ENCODE assay signal across 2 cellular contexts in the genomic region with DNA sequence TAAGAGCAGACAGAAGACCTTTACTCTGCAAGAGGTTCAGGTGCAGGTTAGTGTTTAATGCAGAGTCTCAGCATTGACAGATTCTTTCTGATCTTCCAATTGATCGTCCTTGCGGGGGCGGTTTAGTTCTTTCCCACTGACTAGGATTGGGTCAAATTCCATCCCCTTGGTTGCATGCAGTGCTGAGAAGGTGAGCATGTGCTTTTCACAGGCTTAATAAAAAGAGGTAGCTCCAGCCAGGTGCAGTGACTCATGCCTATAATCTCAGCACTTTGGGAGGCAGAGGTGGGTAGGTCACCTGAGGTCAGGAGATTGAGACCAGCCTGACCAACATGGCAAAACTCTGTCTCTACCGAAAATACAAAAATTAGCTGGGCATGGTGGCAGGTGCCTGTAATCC.
TF ChIP-seq lines count a peak whose summit lies in the region.

No MANE protein-coding gene starts in this region.

TF ChIP-seq in HCT116, 20 proteins besides CTCF, POLR2A, EP300 and RAD21:
- TF ChIP-seq ZNF274 (IDR thresholded peaks at IDR 0.05; ENCODE audit: low read depth, low read length) (no peak), EGR1 (IDR thresholded peaks at IDR 0.05; ENCODE audit: low read depth) (peak; percentile 87), JUND (IDR thresholded peaks at IDR 0.05) (peak; percentile 56), YY1 (IDR thresholded peaks at IDR 0.05; ENCODE audit: extremely low read depth, insufficient replicate concordance, low read depth, low read length) (no peak), ATF3 (IDR thresholded peaks at IDR 0.05) (no peak), SRF (IDR thresholded peaks at IDR 0.05; ENCODE audit: low read depth) (no peak), POLR2AphosphoS5 (IDR thresholded peaks at IDR 0.05; ENCODE audit: low read depth, low read length) (no peak), EZH2phosphoT487 (IDR thresholded peaks at IDR 0.05; ENCODE audit: borderline replicate concordance) (no peak), EZH2 (IDR thresholded peaks at IDR 0.05) (no peak), CBX3 (IDR thresholded peaks at IDR 0.05; ENCODE audit: low read depth) (no peak), SIN3A (IDR thresholded peaks at IDR 0.05; ENCODE audit: low read depth) (no peak), ZFX (IDR thresholded peaks at IDR 0.05) (no peak), SP1 (IDR thresholded peaks at IDR 0.05; ENCODE audit: low read depth) (no peak; the same call in 1 of the 2 replicates), ZBTB33 (IDR thresholded peaks at IDR 0.05; ENCODE audit: extremely low read depth, insufficient replicate concordance, low read length) (no peak), ELF1 (IDR thresholded peaks at IDR 0.05; ENCODE audit: borderline replicate concordance, low read depth) (no peak), TCF7L2 (IDR thresholded peaks at IDR 0.05; ENCODE audit: borderline replicate concordance, extremely low read depth, insufficient read depth, insufficient read length) (no peak), FOSL1 (IDR thresholded peaks at IDR 0.05; ENCODE audit: low read depth) (peak; percentile 63), CEBPB (IDR thresholded peaks at IDR 0.05; ENCODE audit: low read depth) (0 out of 2 replicates have a peak, but pooled peaks have one; percentile 7)
- TF ChIP-seq, protein P1, sequence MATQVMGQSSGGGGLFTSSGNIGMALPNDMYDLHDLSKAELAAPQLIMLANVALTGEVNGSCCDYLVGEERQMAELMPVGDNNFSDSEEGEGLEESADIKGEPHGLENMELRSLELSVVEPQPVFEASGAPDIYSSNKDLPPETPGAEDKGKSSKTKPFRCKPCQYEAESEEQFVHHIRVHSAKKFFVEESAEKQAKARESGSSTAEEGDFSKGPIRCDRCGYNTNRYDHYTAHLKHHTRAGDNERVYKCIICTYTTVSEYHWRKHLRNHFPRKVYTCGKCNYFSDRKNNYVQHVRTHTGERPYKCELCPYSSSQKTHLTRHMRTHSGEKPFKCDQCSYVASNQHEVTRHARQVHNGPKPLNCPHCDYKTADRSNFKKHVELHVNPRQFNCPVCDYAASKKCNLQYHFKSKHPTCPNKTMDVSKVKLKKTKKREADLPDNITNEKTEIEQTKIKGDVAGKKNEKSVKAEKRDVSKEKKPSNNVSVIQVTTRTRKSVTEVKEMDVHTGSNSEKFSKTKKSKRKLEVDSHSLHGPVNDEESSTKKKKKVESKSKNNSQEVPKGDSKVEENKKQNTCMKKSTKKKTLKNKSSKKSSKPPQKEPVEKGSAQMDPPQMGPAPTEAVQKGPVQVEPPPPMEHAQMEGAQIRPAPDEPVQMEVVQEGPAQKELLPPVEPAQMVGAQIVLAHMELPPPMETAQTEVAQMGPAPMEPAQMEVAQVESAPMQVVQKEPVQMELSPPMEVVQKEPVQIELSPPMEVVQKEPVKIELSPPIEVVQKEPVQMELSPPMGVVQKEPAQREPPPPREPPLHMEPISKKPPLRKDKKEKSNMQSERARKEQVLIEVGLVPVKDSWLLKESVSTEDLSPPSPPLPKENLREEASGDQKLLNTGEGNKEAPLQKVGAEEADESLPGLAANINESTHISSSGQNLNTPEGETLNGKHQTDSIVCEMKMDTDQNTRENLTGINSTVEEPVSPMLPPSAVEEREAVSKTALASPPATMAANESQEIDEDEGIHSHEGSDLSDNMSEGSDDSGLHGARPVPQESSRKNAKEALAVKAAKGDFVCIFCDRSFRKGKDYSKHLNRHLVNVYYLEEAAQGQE (IDR thresholded peaks at IDR 0.05; ENCODE audit: low read depth), result no peak
- TF ChIP-seq, protein P2, sequence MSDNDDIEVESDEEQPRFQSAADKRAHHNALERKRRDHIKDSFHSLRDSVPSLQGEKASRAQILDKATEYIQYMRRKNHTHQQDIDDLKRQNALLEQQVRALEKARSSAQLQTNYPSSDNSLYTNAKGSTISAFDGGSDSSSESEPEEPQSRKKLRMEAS (IDR thresholded peaks at IDR 0.05), result peak; percentile 79

TF ChIP-seq in HepG2, 621 proteins besides CTCF, POLR2A, EP300 and RAD21:
- TF ChIP-seq POLR2G (IDR thresholded peaks at IDR 0.05; ENCODE audit: low read depth, low read length) (no peak), SIX1 (CRISPR knock-in tag; IDR thresholded peaks at IDR 0.05; ENCODE audit: borderline replicate concordance) (no peak), TMF1 (CRISPR knock-in tag; IDR thresholded peaks at IDR 0.05; ENCODE audit: low read depth) (no peak), RBAK (CRISPR knock-in tag; IDR thresholded peaks at IDR 0.05) (no peak), KLF15 (CRISPR knock-in tag; IDR thresholded peaks at IDR 0.05; ENCODE audit: borderline replicate concordance) (no peak), FOSL2 (CRISPR knock-in tag; IDR thresholded peaks at IDR 0.05) (peak; percentile 30; the same call in 1 of the 2 replicates), SNAPC5 (CRISPR knock-in tag; IDR thresholded peaks at IDR 0.05; ENCODE audit: borderline replicate concordance) (no peak), HMGXB4 (CRISPR knock-in tag; IDR thresholded peaks at IDR 0.05; ENCODE audit: borderline replicate concordance in 1 of 2, low read depth in 1 of 2) (no peak)
- TF ChIP-seq, protein P3, sequence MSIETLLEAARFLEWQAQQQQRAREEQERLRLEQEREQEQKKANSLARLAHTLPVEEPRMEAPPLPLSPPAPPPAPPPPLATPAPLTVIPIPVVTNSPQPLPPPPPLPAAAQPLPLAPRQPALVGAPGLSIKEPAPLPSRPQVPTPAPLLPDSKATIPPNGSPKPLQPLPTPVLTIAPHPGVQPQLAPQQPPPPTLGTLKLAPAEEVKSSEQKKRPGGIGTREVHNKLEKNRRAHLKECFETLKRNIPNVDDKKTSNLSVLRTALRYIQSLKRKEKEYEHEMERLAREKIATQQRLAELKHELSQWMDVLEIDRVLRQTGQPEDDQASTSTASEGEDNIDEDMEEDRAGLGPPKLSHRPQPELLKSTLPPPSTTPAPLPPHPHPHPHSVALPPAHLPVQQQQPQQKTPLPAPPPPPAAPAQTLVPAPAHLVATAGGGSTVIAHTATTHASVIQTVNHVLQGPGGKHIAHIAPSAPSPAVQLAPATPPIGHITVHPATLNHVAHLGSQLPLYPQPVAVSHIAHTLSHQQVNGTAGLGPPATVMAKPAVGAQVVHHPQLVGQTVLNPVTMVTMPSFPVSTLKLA (IDR thresholded peaks at IDR 0.05), result 0 out of 2 replicates have a peak, but pooled peaks have one; percentile 5
